Comparison of ENCODE assay signal across 8 cellular contexts in the genomic region with DNA sequence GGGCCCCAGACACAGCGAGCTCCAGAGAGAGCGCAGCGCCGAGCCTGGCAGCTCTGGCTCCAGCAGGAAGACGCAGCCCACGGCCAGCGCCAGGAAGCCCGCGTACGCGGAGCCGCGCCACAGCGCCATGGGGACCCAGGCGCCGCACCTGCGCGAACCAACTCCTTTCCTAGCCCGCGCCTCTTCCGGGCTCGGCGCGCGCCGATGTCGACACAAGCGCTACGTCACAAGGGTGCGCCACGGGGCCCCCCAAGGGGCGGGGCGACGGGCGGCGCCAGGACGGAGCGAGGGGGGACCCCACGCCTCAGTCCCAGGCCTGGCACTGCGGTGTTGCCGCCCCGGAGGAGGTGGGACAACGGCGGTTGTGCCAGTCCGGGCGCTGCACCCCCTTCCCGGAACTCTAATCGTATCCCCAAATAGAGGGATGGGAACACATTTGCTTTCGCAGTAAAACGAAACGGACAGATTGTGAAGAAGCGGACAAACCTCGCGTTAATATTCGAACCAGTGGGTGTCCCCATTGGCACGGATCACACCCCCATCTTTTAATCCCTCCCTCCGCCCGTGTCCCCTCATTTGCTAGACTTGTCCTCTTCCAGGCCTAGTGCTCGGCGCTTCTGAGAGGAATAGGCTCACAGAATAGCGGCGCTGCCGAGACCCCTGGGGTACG. TPM values are rescaled to one million over a fixed set of nuclear protein-coding genes. Genes with fewer than 3 reads are reported as not detected.
A peak's percentile ranks its signal among the peaks of the same experiment; 100 is the strongest.
DNase-seq lines count a peak whose midpoint lies in the region; ATAC-seq, FAIRE-seq and TF ChIP-seq lines count a peak whose summit lies in the region.

Gene ADPGK, minus strand, starts transcription at position 196 of the 670 bp plus-strand sequence. Its CDS starts 67 bp downstream, at position 129.

- peak within 1 kb of the TSS; percentile 90 for H3K27ac ChIP-seq in parathyroid adenoma
- H3K27ac ChIP-seq in tibial artery, result peak within 1 kb of the TSS; percentile 90 to 95

- H3K36me3 ChIP-seq in parathyroid adenoma (ENCODE audit: control insufficient read depth, insufficient read depth, low read length) (no peaks in the 10 kb centered on the region), tibial artery (peaks cover 0 to 13% (median 6%) of the 10 kb centered on the region in 3 donors)

- H3K4me3 ChIP-seq in parathyroid adenoma (ENCODE audit: low read depth, low read length), result peak within 1 kb of the TSS; percentile 81
- H3K4me3 ChIP-seq in tibial artery, result peak within 1 kb of the TSS; percentile 97 to 98

- H3K27ac Mint-ChIP-seq in activated naive CD8-positive, alpha-beta T cell treated with anti-CD3 and anti-CD28 coated beads, Interleukin-2, amount 50 U/mL, for 24 hours, result peak within 1 kb of the TSS; percentile 98

- H3K4me2 ChIP-seq in parathyroid adenoma (ENCODE audit: low read length), result peak within 1 kb of the TSS; percentile 93

- peaks cover 64% of the 10 kb centered on the region for H3K4me1 Mint-ChIP-seq in activated naive CD8-positive, alpha-beta T cell treated with anti-CD3 and anti-CD28 coated beads, Interleukin-2, amount 50 U/mL, for 24 hours

- H3K9ac ChIP-seq in parathyroid adenoma, result peak within 1 kb of the TSS; percentile 58

- DNase-seq in GM12891 (ENCODE audit: insufficient read length, low spot score), result peak; percentile 88
- peak; percentile 89 for DNase-seq in NCI-H1436 (lab: John Stamatoyannopoulos, UW)
- DNase-seq in SW480 (ENCODE audit: low spot score), result peak; percentile 88
- DNase-seq in activated naive CD8-positive, alpha-beta T cell treated with anti-CD3 and anti-CD28 coated beads, Interleukin-2, amount 50 U/mL, for 24 hours, result peak; percentile 96
- peak; percentile 93 for DNase-seq in Right ventricle myocardium superior
- DNase-seq in tibial artery, result peak; percentile 86 to 95

- peak; percentile 87 for FAIRE-seq in GM12891 (lab: Jason Lieb, UNC)

- no peaks in the 10 kb centered on the region for H3K9me3 Mint-ChIP-seq in activated naive CD8-positive, alpha-beta T cell treated with anti-CD3 and anti-CD28 coated beads, Interleukin-2, amount 50 U/mL, for 24 hours

- peak within 1 kb of the TSS; percentile 93 for H2AFZ ChIP-seq in parathyroid adenoma

- H3K36me3 Mint-ChIP-seq in activated naive CD8-positive, alpha-beta T cell treated with anti-CD3 and anti-CD28 coated beads, Interleukin-2, amount 50 U/mL, for 24 hours (ENCODE audit: low read depth), result peaks cover 33% of the 10 kb centered on the region

- intact Hi-C loops in Right ventricle myocardium superior (cut with DNase I), result no loop called here
- intact Hi-C loops in tibial artery (cut with DNase I; ENCODE audit: low total_unique reads), result loop anchor here (5.0 to 10.0 kb wide), 2 partner anchors 96 to 491 kb away; partner anchors contain the start of genes BBS4 and HIGD2B

- peak; percentile 94 for TF ChIP-seq POLR2A in GM12891 (IDR thresholded peaks at IDR 0.05; ENCODE audit: low read depth, low read length)

- TF ChIP-seq CTCF in parathyroid adenoma (IDR thresholded peaks at IDR 0.05) (no peak), tibial artery (IDR thresholded peaks at IDR 0.05) (no peak)

- H3K27me3 ChIP-seq in parathyroid adenoma (ENCODE audit: control insufficient read depth, insufficient read depth, low read length), result no peaks in the 10 kb centered on the region
- H3K27me3 ChIP-seq in tibial artery, result no peaks in the 10 kb centered on the region

- H3K9me3 ChIP-seq in parathyroid adenoma (ENCODE audit: control insufficient read depth, low read length), result no peaks in the 10 kb centered on the region
- H3K9me3 ChIP-seq in tibial artery, result no peaks in the 10 kb centered on the region

- H3K79me2 ChIP-seq in parathyroid adenoma, result peaks cover 10% of the 10 kb centered on the region

- H3K4me3 Mint-ChIP-seq in activated naive CD8-positive, alpha-beta T cell treated with anti-CD3 and anti-CD28 coated beads, Interleukin-2, amount 50 U/mL, for 24 hours, result peak within 1 kb of the TSS; percentile 99

- H3K27me3 Mint-ChIP-seq in activated naive CD8-positive, alpha-beta T cell treated with anti-CD3 and anti-CD28 coated beads, Interleukin-2, amount 50 U/mL, for 24 hours, result no peaks in the 10 kb centered on the region

- H3K4me1 ChIP-seq in parathyroid adenoma (no peaks in the 10 kb centered on the region), tibial artery (peaks cover 0 to 49% (median 21%) of the 10 kb centered on the region in 4 donors)

- ATAC-seq in HG02798 (IDR thresholded peaks at IDR 0.05; ENCODE audit: poor library complexity, unreplicated experiment) (peak; percentile 86), Right ventricle myocardium superior (ENCODE audit: poor library complexity) (peak; percentile 97)
- peak; percentile 81 for ATAC-seq in activated naive CD8-positive, alpha-beta T cell treated with anti-CD3 and anti-CD28 coated beads, Interleukin-2, amount 50 U/mL, for 24 hours

TF ChIP-seq in GM12891, 5 proteins besides CTCF, POLR2A, EP300 and RAD21:
- TF ChIP-seq POU2F2 (IDR thresholded peaks at IDR 0.05; ENCODE audit: low read depth, low read length), result 0 out of 2 replicates have a peak, but pooled peaks have one; percentile 49
- TF ChIP-seq PAX5 (IDR thresholded peaks at IDR 0.05; ENCODE audit: insufficient read depth, low read length, severe bottlenecking), result no peak
- no peak for TF ChIP-seq SPI1 (IDR thresholded peaks at IDR 0.05; ENCODE audit: low read depth, low read length)
- TF ChIP-seq TAF1 (IDR thresholded peaks at IDR 0.05; ENCODE audit: low read depth, low read length), result peak; percentile 80
- peak; percentile 91 for TF ChIP-seq POLR2AphosphoS5 (IDR thresholded peaks at IDR 0.05; ENCODE audit: low read depth, low read length)

RNA-seq across cellular contexts. Expression of gene ADPGK, which starts in this region (rescaled TPM):
- polyA plus RNA-seq in GM12891 (2012; ENCODE audit: low read depth, missing spikeins), result 29.2 TPM
- total RNA-seq in Right ventricle myocardium superior, result 7.7 TPM

Comparison
In these comparisons a context has a peak if more than half of its experiments do, and no peak if none do; other contexts are left out.
1. Peak in every context shown above with its lines: DNase-seq, ATAC-seq, H3K4me3 ChIP-seq and H3K27ac ChIP-seq.